Comparison of ENCODE assay signal across 8 cellular contexts in the genomic region with DNA sequence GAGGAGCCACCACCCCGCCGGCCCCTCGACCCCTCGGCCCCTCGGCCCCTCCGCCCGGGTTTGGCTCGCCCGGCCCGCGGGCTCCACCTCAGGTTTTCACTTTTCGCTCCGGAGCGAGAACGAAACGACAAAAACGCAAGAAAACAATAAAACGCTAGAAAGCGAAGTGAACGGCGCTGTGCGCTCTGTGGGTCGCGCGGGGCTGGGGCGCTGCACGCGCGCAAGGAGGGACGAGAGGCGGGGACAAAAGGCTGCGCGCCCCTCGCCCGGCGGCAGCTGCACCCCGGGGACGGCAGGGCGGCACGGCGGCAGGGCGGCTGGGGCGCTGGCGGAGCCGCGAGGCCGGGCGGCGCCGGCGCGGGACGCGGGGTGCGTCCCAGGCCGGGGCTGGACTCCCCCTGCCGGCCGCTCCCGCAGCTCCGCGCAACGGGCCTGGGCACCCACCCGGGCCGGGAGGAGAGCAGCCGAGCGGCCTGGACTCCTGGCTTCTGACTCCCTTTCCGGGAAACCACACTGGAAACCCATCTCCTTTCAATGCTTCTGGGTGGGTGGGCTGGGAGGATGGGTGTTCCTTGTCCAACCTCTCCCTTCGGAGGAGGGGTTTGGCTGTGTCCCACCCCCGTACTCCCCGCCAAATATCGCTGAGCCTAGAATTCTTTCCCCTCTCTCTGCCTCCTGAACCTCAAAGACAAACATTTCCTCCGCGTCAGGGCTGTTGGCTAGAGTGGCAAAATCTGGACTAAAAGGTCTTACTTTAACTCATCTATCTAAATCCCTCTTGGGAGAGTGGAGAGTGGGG. TPM values are rescaled to one million over a fixed set of nuclear protein-coding genes. Genes with fewer than 3 reads are reported as not detected.
DNase-seq lines count a peak whose midpoint lies in the region; ATAC-seq, FAIRE-seq and TF ChIP-seq lines count a peak whose summit lies in the region.

No MANE protein-coding gene starts in this region.

- ATAC-seq in activated T-helper 17 cell treated with anti-CD3 and anti-CD28 coated beads, Interleukin-2, amount 50 U/mL, for 72 hours (replicated peaks), result no peak
- ATAC-seq in Right ventricle myocardium inferior, result peak; percentile 51

- no peak for TF ChIP-seq EP300 in ovary (IDR thresholded peaks at IDR 0.05)

- H3K9me3 Mint-ChIP-seq in activated T-helper 17 cell treated with anti-CD3 and anti-CD28 coated beads, Interleukin-2, amount 50 U/mL, for 72 hours, result no peaks in the 10 kb centered on the region

- 1% methylated on average over 73 of the region's 73 CpGs for WGBS in ovary, 3 donors

- TF ChIP-seq CTCF in AG09309 (IDR thresholded peaks at IDR 0.05; ENCODE audit: control insufficient read depth, insufficient read depth, low read depth, low read length, missing control alignments), result peak; percentile 44
- TF ChIP-seq CTCF in GM12865 (IDR thresholded peaks at IDR 0.05; ENCODE audit: insufficient read depth, low read depth, low read length, missing control alignments), result peak; percentile 55
- TF ChIP-seq CTCF in ovary (IDR thresholded peaks at IDR 0.05), result peak in 2 of 3 donors; percentile 38 to 41

- peaks cover 5% of the 10 kb centered on the region for H3K4me1 ChIP-seq in ovary (ENCODE audit: insufficient read depth)

- peak overlapping the region; percentile 36 to 56 for H3K27ac ChIP-seq in ovary

- H3K4me3 ChIP-seq in AG09309 (ENCODE audit: control insufficient read depth, low read depth, low read length), result peak overlapping the region; percentile 34
- peak overlapping the region; percentile 38 for H3K4me3 ChIP-seq in GM12865 (ENCODE audit: low read depth, low read length)
- peak overlapping the region; percentile 47 for H3K4me3 ChIP-seq in ovary

- intact Hi-C loops in Right ventricle myocardium inferior (cut with DNase I), result loop anchor here (5.0 to 10.0 kb wide), 3 partner anchors 65 to 687 kb away; no protein-coding TSS in a partner anchor
- intact Hi-C loops in ovary (cut with DNase I), result loop anchor here (5.0 to 10.0 kb wide), 8 partner anchors 145 to 685 kb away; a partner anchor contains a TSS

- peaks cover 6% of the 10 kb centered on the region for H3K4me1 Mint-ChIP-seq in activated T-helper 17 cell treated with anti-CD3 and anti-CD28 coated beads, Interleukin-2, amount 50 U/mL, for 72 hours

- H3K36me3 ChIP-seq in ovary, result no peaks in the 10 kb centered on the region

- peak overlapping the region; percentile 74 for H3K4me3 Mint-ChIP-seq in activated T-helper 17 cell treated with anti-CD3 and anti-CD28 coated beads, Interleukin-2, amount 50 U/mL, for 72 hours

- DNase-seq in AG09309 (ENCODE audit: low read depth), result no peak
- peak; percentile 58 for DNase-seq in GM12865 (ENCODE audit: low read depth)
- peak; percentile 44 for DNase-seq in NCI-H2171 (lab: John Stamatoyannopoulos, UW)
- peak; percentile 83 for DNase-seq in Right ventricle myocardium inferior (ENCODE audit: missing footprints)
- peak; percentile 57 to 83 (median 75) for DNase-seq in ovary
- DNase-seq in middle frontal gyrus (ENCODE audit: extremely low spot score, low spot score), result no peak
- no peak for DNase-seq in RCC 7860 (ENCODE audit: low spot score)

- FAIRE-seq in RCC 7860 (lab: Jason Lieb, UNC), result no peak

- H3K27me3 Mint-ChIP-seq in activated T-helper 17 cell treated with anti-CD3 and anti-CD28 coated beads, Interleukin-2, amount 50 U/mL, for 72 hours, result peaks cover 37% of the 10 kb centered on the region

- TF ChIP-seq POLR2A in ovary (IDR thresholded peaks at IDR 0.05), result no peak

- no peaks in the 10 kb centered on the region for H3K36me3 Mint-ChIP-seq in activated T-helper 17 cell treated with anti-CD3 and anti-CD28 coated beads, Interleukin-2, amount 50 U/mL, for 72 hours (ENCODE audit: low read depth)

- H3K27me3 ChIP-seq in ovary, result no peaks in the 10 kb centered on the region

- no peaks in the 10 kb centered on the region for H3K9me3 ChIP-seq in ovary

- H3K27ac Mint-ChIP-seq in activated T-helper 17 cell treated with anti-CD3 and anti-CD28 coated beads, Interleukin-2, amount 50 U/mL, for 72 hours, result no peak overlapping the region

RNA-seq across cellular contexts. Expression of a gene that starts 9.9 kb away (rescaled TPM):
- total RNA-seq in activated T-helper 17 cell treated with anti-CD3 and anti-CD28 coated beads, Interleukin-2, amount 50 U/mL, for 72 hours, result not detected
- total RNA-seq in Right ventricle myocardium inferior, result 12.1 TPM
- 10 to 100 TPM in 4 of 7 donors, 1 to 10 TPM in 3; 5.6 to 22.2 (median 16.9) TPM for total RNA-seq in ovary
- polyA plus RNA-seq in ovary, result 10 to 100 TPM in 1 of 2 donors, 1 to 10 TPM in 1; 4.8 to 16.0 TPM

RNA-seq across cellular contexts. Expression of a gene that starts 42.7 kb away (rescaled TPM):
- not detected for total RNA-seq in activated T-helper 17 cell treated with anti-CD3 and anti-CD28 coated beads, Interleukin-2, amount 50 U/mL, for 72 hours
- total RNA-seq in Right ventricle myocardium inferior (not detected), ovary (under 1 TPM in 1 of 7 donors, not detected in 6; 0.18 TPM)
- not detected for polyA plus RNA-seq in ovary

Comparison
In these comparisons a context has a peak if more than half of its experiments do, and no peak if none do; other contexts are left out.
1. DNase-seq: peak in GM12865 (single experiment), NCI-H2171 (single experiment), Right ventricle myocardium inferior (single experiment) and ovary (5 of 5); none in AG09309 (single experiment), middle frontal gyrus (single experiment) and RCC 7860 (single experiment).
2. RNA of a gene that starts 9.9 kb away (total RNA-seq): 5.6 to 22.2 TPM in ovary and 12.1 TPM in Right ventricle myocardium inferior (single experiment); not detected in activated T-helper 17 cell treated with anti-CD3 and anti-CD28 coated beads, Interleukin-2, amount 50 U/mL, for 72 hours; every median in the first group is over 4 times any median in the second.
3. Peak in every context shown above with its lines, with median percentiles within 50 percentile points of each other: H3K4me3 ChIP-seq and CTCF ChIP-seq.